15 cellular contexts compared by ENCODE assay signal in the genomic region with DNA sequence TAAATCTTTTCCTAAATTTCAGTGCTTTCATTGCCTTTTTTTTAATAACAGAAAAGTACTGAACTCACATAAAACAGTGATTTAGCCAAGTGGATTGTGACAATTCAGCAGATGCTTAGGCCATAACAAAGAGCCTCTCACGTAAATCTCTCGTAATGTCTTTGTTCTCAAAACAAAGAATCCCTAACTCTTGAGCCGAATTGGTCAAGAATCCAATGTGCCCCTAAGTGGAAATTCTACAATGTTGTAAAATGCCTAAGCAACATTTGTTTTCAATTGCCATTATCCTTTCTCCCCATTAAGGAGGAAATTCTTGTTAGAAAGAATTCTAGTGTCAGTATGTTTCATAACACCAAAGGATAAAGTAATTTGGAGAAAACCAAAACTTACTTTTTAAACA.
"Had no signal": no experiment of that assay in that cellular context is flagged by ENCODE, and none has a peak within 500 bp of the region (broad histone marks: within the 10 kb centered on the region; RNA-seq: fewer than 3 reads in every experiment).

No MANE protein-coding gene starts in this region.

- H3K4me3 ChIP-seq: colonic mucosa, mucosa of descending colon, psoas muscle, right lobe of liver, tibial artery, uterus had no signal

- H3K27me3 Mint-ChIP-seq: activated CD4-positive, alpha-beta T cell treated with anti-CD3 and anti-CD28 coated beads, Interleukin-2, amount 10 ng/mL, durations not matched to agents 24 days and 14 days had no signal

- H3K36me3 Mint-ChIP-seq: immature natural killer cell; stimulated activated effector memory CD8-positive, alpha-beta T cell treated with anti-CD3 and anti-CD28 coated beads, Interleukin-12 subunit alpha, Interleukin-12 subunit beta, amount 100 ng/mL, for 72 hours had no signal

- H3K27ac ChIP-seq: colonic mucosa, psoas muscle, right lobe of liver, tibial artery had no signal

- H3K4me1 ChIP-seq: colonic mucosa, psoas muscle, right lobe of liver, tibial artery, uterus had no signal

- H3K36me3 ChIP-seq: colonic mucosa, right lobe of liver, tibial artery, uterus had no signal

- H3K27ac Mint-ChIP-seq: activated CD4-positive, alpha-beta T cell treated with anti-CD3 and anti-CD28 coated beads, Interleukin-2, amount 10 ng/mL, durations not matched to agents 24 days and 14 days; activated naive CD4-positive, alpha-beta T cell treated with anti-CD3 and anti-CD28 coated beads for 36 hours; activated T-helper 1 cell treated with anti-CD3 and anti-CD28 coated beads, Interleukin-12 subunit alpha, Interleukin-12 subunit beta, Interleukin-2, Interleukin-4 antibody, amounts not matched to agents 30 ng/mL and 10 ng/mL and 1 ng/mL, durations not matched to agents 14 hours and 24 hours and 36 hours; immature natural killer cell; naive thymus-derived CD8-positive, alpha-beta T cell; stimulated activated effector memory CD8-positive, alpha-beta T cell treated with anti-CD3 and anti-CD28 coated beads, Interleukin-12 subunit alpha, Interleukin-12 subunit beta, amount 100 ng/mL, for 72 hours had no signal

- H3K4me1 Mint-ChIP-seq: activated CD4-positive, alpha-beta T cell treated with anti-CD3 and anti-CD28 coated beads, Interleukin-2, amount 10 ng/mL, durations not matched to agents 24 days and 14 days; immature natural killer cell; stimulated activated effector memory CD8-positive, alpha-beta T cell treated with anti-CD3 and anti-CD28 coated beads, Interleukin-12 subunit alpha, Interleukin-12 subunit beta, amount 100 ng/mL, for 72 hours had no signal

- H3K9me3 Mint-ChIP-seq: activated CD4-positive, alpha-beta T cell treated with anti-CD3 and anti-CD28 coated beads, Interleukin-2, amount 10 ng/mL, durations not matched to agents 24 days and 14 days; activated T-helper 1 cell treated with anti-CD3 and anti-CD28 coated beads, Interleukin-12 subunit alpha, Interleukin-12 subunit beta, Interleukin-2, Interleukin-4 antibody, amounts not matched to agents 30 ng/mL and 10 ng/mL and 1 ng/mL, durations not matched to agents 14 hours and 24 hours and 36 hours; stimulated activated effector memory CD8-positive, alpha-beta T cell treated with anti-CD3 and anti-CD28 coated beads, Interleukin-12 subunit alpha, Interleukin-12 subunit beta, amount 100 ng/mL, for 72 hours had no signal

- H3K4me3 Mint-ChIP-seq: activated CD4-positive, alpha-beta T cell treated with anti-CD3 and anti-CD28 coated beads, Interleukin-2, amount 10 ng/mL, durations not matched to agents 24 days and 14 days; activated naive CD4-positive, alpha-beta T cell treated with anti-CD3 and anti-CD28 coated beads for 36 hours; activated T-helper 1 cell treated with anti-CD3 and anti-CD28 coated beads, Interleukin-12 subunit alpha, Interleukin-12 subunit beta, Interleukin-2, Interleukin-4 antibody, amounts not matched to agents 30 ng/mL and 10 ng/mL and 1 ng/mL, durations not matched to agents 14 hours and 24 hours and 36 hours; immature natural killer cell; naive thymus-derived CD8-positive, alpha-beta T cell; stimulated activated effector memory CD8-positive, alpha-beta T cell treated with anti-CD3 and anti-CD28 coated beads, Interleukin-12 subunit alpha, Interleukin-12 subunit beta, amount 100 ng/mL, for 72 hours had no signal

- H3K27me3 ChIP-seq: colonic mucosa, right lobe of liver, tibial artery, uterus had no signal

- DNase-seq: activated CD4-positive, alpha-beta T cell treated with anti-CD3 and anti-CD28 coated beads, Interleukin-2, amount 10 ng/mL, durations not matched to agents 24 days and 14 days; activated naive CD4-positive, alpha-beta T cell treated with anti-CD3 and anti-CD28 coated beads for 36 hours; caudate nucleus; colonic mucosa; effector CD4-positive, alpha-beta T cell; hypothalamus; immature natural killer cell; mucosa of descending colon; naive thymus-derived CD8-positive, alpha-beta T cell; psoas muscle; right lobe of liver; tibial artery; uterus had no signal

- ATAC-seq: mucosa of descending colon; naive thymus-derived CD8-positive, alpha-beta T cell; psoas muscle; stimulated activated effector memory CD8-positive, alpha-beta T cell treated with anti-CD3 and anti-CD28 coated beads, Interleukin-12 subunit alpha, Interleukin-12 subunit beta, amount 100 ng/mL, for 72 hours had no signal

- H3K9me3 ChIP-seq: colonic mucosa, mucosa of descending colon, uterus had no signal
